In the genomic region with DNA sequence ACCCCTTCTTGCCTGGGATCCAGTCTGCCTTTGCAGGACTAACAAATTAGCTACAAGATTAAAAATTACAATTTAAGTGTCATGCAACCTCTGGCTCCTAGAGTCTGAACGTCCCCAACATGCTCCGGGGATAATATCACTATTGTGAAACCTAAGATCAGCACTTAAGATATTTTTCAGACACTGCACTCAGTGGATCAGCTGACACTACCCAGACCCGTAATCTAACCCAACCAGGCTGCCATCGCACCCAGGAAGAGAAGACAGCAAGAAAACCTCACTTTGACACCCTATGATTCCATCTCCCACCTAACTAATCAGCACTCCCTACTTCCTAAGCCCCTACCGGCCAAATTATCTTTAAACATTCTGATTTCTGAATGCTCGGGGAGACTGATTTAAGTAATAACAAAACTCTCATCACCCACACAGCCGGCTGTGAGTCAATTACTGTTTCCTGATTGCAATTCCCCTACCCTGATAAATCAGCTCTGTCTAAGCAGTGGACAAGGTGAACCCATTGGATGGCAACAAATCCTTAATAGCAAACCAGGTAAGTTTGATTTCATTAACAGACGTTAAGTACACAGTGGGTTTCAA, we compare ENCODE assay signal across 9 cellular contexts. TPM values are rescaled to one million over a fixed set of nuclear protein-coding genes. Genes with fewer than 3 reads are reported as not detected.
"Had no signal": no experiment of that assay in that cellular context is flagged by ENCODE, and none has a peak within 500 bp of the region (broad histone marks: within the 10 kb centered on the region; RNA-seq: fewer than 3 reads in every experiment).

No MANE protein-coding gene starts in this region.

RNA-seq across cellular contexts. Expression of gene CARD18, which starts 32.2 kb away (rescaled TPM):
- total RNA-seq: activated naive CD8-positive, alpha-beta T cell treated with anti-CD3 and anti-CD28 coated beads, Interleukin-2, amount 10 ng/mL, durations not matched to agents 7 days and 5 days; aorta; breast epithelium; chondrocyte; HepG2; MCF 10A; NCI-H460; RPMI7951; T-cell had no signal
